13 cellular contexts compared by ENCODE assay signal in genomic region chr13:114053026-114053425, GRCh38.
A peak's percentile ranks its signal among the peaks of the same experiment; 100 is the strongest.
DNase-seq lines count a peak whose midpoint lies in the region; ATAC-seq and TF ChIP-seq lines count a peak whose summit lies in the region.
"Had no signal": no experiment of that assay in that cellular context is flagged by ENCODE, and none has a peak within 500 bp of the region (broad histone marks: within the 10 kb centered on the region; RNA-seq: fewer than 3 reads in every experiment).

No MANE protein-coding gene starts in this region.

- no peak overlapping the region for H3K4me2 ChIP-seq in neural progenitor cell

- peaks cover 15% of the 10 kb centered on the region for H3K4me1 ChIP-seq in neural progenitor cell

- no peak for ATAC-seq in activated CD4-positive, CD25-positive, alpha-beta regulatory T cell treated with anti-CD3 and anti-CD28 coated beads, Interleukin-2, amount 50 U/mL, for 24 hours
- no peak for ATAC-seq in HG02623 (IDR thresholded peaks at IDR 0.05; ENCODE audit: unreplicated experiment)
- ATAC-seq in GM19324 (IDR thresholded peaks at IDR 0.05; ENCODE audit: low FRiP score, unreplicated experiment): no peak
- ATAC-seq: left ventricle myocardium superior, psoas muscle had no signal

- H3K27ac ChIP-seq in neural progenitor cell: no peak overlapping the region
- H3K27ac ChIP-seq: cardiac muscle cell, psoas muscle, tibial nerve had no signal

- no peaks in the 10 kb centered on the region for H3F3A ChIP-seq in neural progenitor cell (ENCODE audit: low read depth)

- no peaks in the 10 kb centered on the region for H3K79me2 ChIP-seq in neural progenitor cell (ENCODE audit: low read depth)

- no peak overlapping the region for H3K4me3 Mint-ChIP-seq in neural progenitor cell

- no peaks in the 10 kb centered on the region for H4K20me1 ChIP-seq in neural progenitor cell (ENCODE audit: low read depth)

- DNase-seq in Daoy (ENCODE audit: low read depth) (peak; percentile 75), MV-4-11 (lab: John Stamatoyannopoulos, UW) (peak; percentile 73), cardiac fibroblast (ENCODE audit: low read depth in 2 of 2) (peak; percentile 52 to 64), neural progenitor cell (ENCODE audit: low spot score) (no peak)
- DNase-seq in activated CD4-positive, CD25-positive, alpha-beta regulatory T cell (lab: John Stamatoyannopoulos, UW): no peak
- DNase-seq: left ventricle myocardium superior, NCI-H748 treated with DMSO at 0.1 percent for 48 hours, psoas muscle had no signal

- H3K4me3 ChIP-seq in cardiac fibroblast (replicated peaks in 1 of 2; ENCODE audit: low read depth in 2 of 2, low read length in 2 of 2) (no peak overlapping the region), neural progenitor cell (no peak overlapping the region)
- H3K4me3 ChIP-seq: cardiac muscle cell, psoas muscle, tibial nerve had no signal

- peaks cover 49% of the 10 kb centered on the region for H3K4me1 Mint-ChIP-seq in neural progenitor cell

- H3K27me3 Mint-ChIP-seq in neural progenitor cell (ENCODE audit: insufficient read depth, low read depth): peaks cover 5% of the 10 kb centered on the region

- no peaks in the 10 kb centered on the region for H3K27me3 ChIP-seq in neural progenitor cell
- H3K27me3 ChIP-seq: cardiac muscle cell, tibial nerve had no signal

- no peaks in the 10 kb centered on the region for H3K36me3 ChIP-seq in neural progenitor cell
- H3K36me3 ChIP-seq: cardiac muscle cell had no signal

- no peaks in the 10 kb centered on the region for H3K9me3 ChIP-seq in neural progenitor cell (ENCODE audit: low read depth)
- H3K9me3 ChIP-seq: psoas muscle, tibial nerve had no signal

- peak overlapping the region; percentile 73 for H3K27ac Mint-ChIP-seq in neural progenitor cell

- no peak overlapping the region for H3K9ac ChIP-seq in neural progenitor cell

- H3K36me3 Mint-ChIP-seq in neural progenitor cell: peaks cover 5% of the 10 kb centered on the region

- H2AFZ ChIP-seq in neural progenitor cell (replicated peaks): no peak overlapping the region

- TF ChIP-seq CTCF in cardiac fibroblast (IDR thresholded peaks at IDR 0.05; ENCODE audit: low read depth, low read length): no peak
- TF ChIP-seq CTCF in neural progenitor cell (IDR thresholded peaks at IDR 0.05): no peak

- H3K9me3 Mint-ChIP-seq in neural progenitor cell: peaks cover 2% of the 10 kb centered on the region

Comparison
In these comparisons a context has a peak if more than half of its experiments do, and no peak if none do; other contexts are left out.
1. DNase-seq: peak in Daoy (single experiment), MV-4-11 (single experiment) and cardiac fibroblast (2 of 2); none in neural progenitor cell (single experiment) and activated CD4-positive, CD25-positive, alpha-beta regulatory T cell (0 of 4).